In genomic region chr5:80238078-80238477, GRCh38 we compare ENCODE assay signal across 12 cellular contexts. TPM values are rescaled to one million over a fixed set of nuclear protein-coding genes. Genes with fewer than 3 reads are reported as not detected.
DNase-seq lines count a peak whose midpoint lies in the region; ATAC-seq and TF ChIP-seq lines count a peak whose summit lies in the region.
"Had no signal": no experiment of that assay in that cellular context is flagged by ENCODE, and none has a peak within 500 bp of the region (broad histone marks: within the 10 kb centered on the region; RNA-seq: fewer than 3 reads in every experiment).

No MANE protein-coding gene starts in this region.

- H3K4me1 Mint-ChIP-seq in CD4-positive, alpha-beta memory T cell: peaks cover 52 to 86% (median 68%) of the 10 kb centered on the region in 4 donors
- H3K4me1 Mint-ChIP-seq in activated naive CD8-positive, alpha-beta T cell treated with anti-CD3 and anti-CD28 coated beads, Interleukin-2, amount 50 U/mL, for 24 hours: peaks cover 74% of the 10 kb centered on the region

- peak overlapping the region; percentile 63 to 93 (median 87) for H3K27ac Mint-ChIP-seq in CD4-positive, alpha-beta memory T cell
- H3K27ac Mint-ChIP-seq in activated naive CD8-positive, alpha-beta T cell treated with anti-CD3 and anti-CD28 coated beads, Interleukin-2, amount 50 U/mL, for 24 hours: peak overlapping the region; percentile 92

- H3K27ac ChIP-seq in CD4-positive, alpha-beta memory T cell (ENCODE audit: low read depth, low read length): peak overlapping the region; percentile 20

- CTCF ChIA-PET in CD4-positive, alpha-beta memory T cell (lab: Charles Lee; ENCODE audit: partially characterized antibody): interaction anchor here (1.1 to 2.3 kb wide), 5 partner anchors 13 to 146 kb away, joined by 3 to 10 read pairs (median 5); no protein-coding TSS in a partner anchor

- no peak overlapping the region for H3K4me3 ChIP-seq in CD4-positive, alpha-beta memory T cell (ENCODE audit: low read length in 2 of 2)
- no peak overlapping the region for H3K4me3 ChIP-seq in mucosa of descending colon
- H3K4me3 ChIP-seq: heart right ventricle, upper lobe of left lung had no signal

- H3K36me3 Mint-ChIP-seq in CD4-positive, alpha-beta memory T cell: peaks cover 33 to 51% of the 10 kb centered on the region in 2 donors
- peaks cover 21% of the 10 kb centered on the region for H3K36me3 Mint-ChIP-seq in activated naive CD8-positive, alpha-beta T cell treated with anti-CD3 and anti-CD28 coated beads, Interleukin-2, amount 50 U/mL, for 24 hours (ENCODE audit: low read depth)

- POLR2A ChIA-PET in CD4-positive, alpha-beta memory T cell (lab: Charles Lee; ENCODE audit: partially characterized antibody): interaction anchor here (1.0 to 4.7 kb wide), 9 partner anchors 9 to 114 kb away, joined by 3 to 45 read pairs (median 5); partner anchors contain the start of gene SERINC5

- TF ChIP-seq CTCF in mucosa of descending colon (IDR thresholded peaks at IDR 0.05): no peak

- H3K4me3 Mint-ChIP-seq in CD4-positive, alpha-beta memory T cell: peak overlapping the region; percentile 27 to 87 (median 82)
- peak overlapping the region; percentile 34 for H3K4me3 Mint-ChIP-seq in activated naive CD8-positive, alpha-beta T cell treated with anti-CD3 and anti-CD28 coated beads, Interleukin-2, amount 50 U/mL, for 24 hours

- peaks cover 11% of the 10 kb centered on the region for H3K36me3 ChIP-seq in CD4-positive, alpha-beta memory T cell (ENCODE audit: insufficient read depth, low read length)
- no peaks in the 10 kb centered on the region for H3K36me3 ChIP-seq in mucosa of descending colon (ENCODE audit: low read depth)
- H3K36me3 ChIP-seq: upper lobe of left lung had no signal

- H3K27me3 Mint-ChIP-seq in CD4-positive, alpha-beta memory T cell: no peaks in the 10 kb centered on the region
- no peaks in the 10 kb centered on the region for H3K27me3 Mint-ChIP-seq in activated naive CD8-positive, alpha-beta T cell treated with anti-CD3 and anti-CD28 coated beads, Interleukin-2, amount 50 U/mL, for 24 hours

- peak in 4 of 5 donors; percentile 33 to 57 (median 46) for DNase-seq in CD4-positive, alpha-beta memory T cell
- DNase-seq in NCI-H526 (lab: John Stamatoyannopoulos, UW) (peak; percentile 45 to 74), mucosa of descending colon (no peak), GM03348 (ENCODE audit: low spot score) (no peak)
- no peak for DNase-seq in activated naive CD8-positive, alpha-beta T cell treated with anti-CD3 and anti-CD28 coated beads, Interleukin-2, amount 50 U/mL, for 24 hours
- DNase-seq: erythroblast, heart right ventricle, NCI-H187, NCI-H524 treated with DMSO at 0.1 percent for 48 hours, upper lobe of left lung had no signal

- no peak for ATAC-seq in activated naive CD8-positive, alpha-beta T cell treated with anti-CD3 and anti-CD28 coated beads, Interleukin-2, amount 50 U/mL, for 24 hours
- ATAC-seq in mucosa of descending colon (peak; percentile 56), GM21447 (IDR thresholded peaks at IDR 0.05; ENCODE audit: unreplicated experiment) (no peak), GM19467 (IDR thresholded peaks at IDR 0.05; ENCODE audit: unreplicated experiment) (no peak)

- H3K4me1 ChIP-seq in CD4-positive, alpha-beta memory T cell (ENCODE audit: insufficient read depth, low read length): peaks cover 87% of the 10 kb centered on the region
- H3K4me1 ChIP-seq in mucosa of descending colon (ENCODE audit: low read depth): peaks cover 22% of the 10 kb centered on the region

- H3K27me3 ChIP-seq in CD4-positive, alpha-beta memory T cell (ENCODE audit: insufficient read depth, low read length): no peaks in the 10 kb centered on the region
- H3K27me3 ChIP-seq: heart right ventricle, upper lobe of left lung had no signal

- H3K9me3 ChIP-seq in CD4-positive, alpha-beta memory T cell (ENCODE audit: control insufficient read depth in 1 of 2, low read length in 2 of 2): peaks cover 0 to 5% of the 10 kb centered on the region in 2 donors
- peaks cover 6% of the 10 kb centered on the region for H3K9me3 ChIP-seq in mucosa of descending colon

- intact Hi-C loops in CD4-positive, alpha-beta memory T cell (cut with micrococcal nuclease): loop anchor here (1.0 kb wide), 1 partner anchor 9 kb away; no protein-coding TSS in a partner anchor
- intact Hi-C loops in mucosa of descending colon (cut with DNase I, micrococcal nuclease): no loop called here

- H3K9me3 Mint-ChIP-seq in CD4-positive, alpha-beta memory T cell: peaks cover 0 to 14% (median 11%) of the 10 kb centered on the region in 8 donors
- peaks cover 12% of the 10 kb centered on the region for H3K9me3 Mint-ChIP-seq in activated naive CD8-positive, alpha-beta T cell treated with anti-CD3 and anti-CD28 coated beads, Interleukin-2, amount 50 U/mL, for 24 hours

RNA-seq across cellular contexts. Expression of gene SERINC5, which starts 17.8 kb away (rescaled TPM):
- 100 to 1,000 TPM; 153 to 165 TPM for total RNA-seq in CD4-positive, alpha-beta memory T cell
- 10 to 100 TPM; 20.7 to 35.2 TPM for polyA plus RNA-seq in CD4-positive, alpha-beta memory T cell
- total RNA-seq in mucosa of descending colon: 100 to 1,000 TPM in 2 of 3 donors, 10 to 100 TPM in 1; 66.6 to 153 (median 126) TPM

Comparison
In these comparisons a context has a peak if more than half of its experiments do, and no peak if none do; other contexts are left out.
1. DNase-seq: peak in CD4-positive, alpha-beta memory T cell (4 of 5) and NCI-H526 (2 of 2); none in activated naive CD8-positive, alpha-beta T cell treated with anti-CD3 and anti-CD28 coated beads, Interleukin-2, amount 50 U/mL, for 24 hours (single experiment), mucosa of descending colon (0 of 3) and GM03348 (single experiment).